Comparison of ENCODE assay signal across 10 cellular contexts in the genomic region with DNA sequence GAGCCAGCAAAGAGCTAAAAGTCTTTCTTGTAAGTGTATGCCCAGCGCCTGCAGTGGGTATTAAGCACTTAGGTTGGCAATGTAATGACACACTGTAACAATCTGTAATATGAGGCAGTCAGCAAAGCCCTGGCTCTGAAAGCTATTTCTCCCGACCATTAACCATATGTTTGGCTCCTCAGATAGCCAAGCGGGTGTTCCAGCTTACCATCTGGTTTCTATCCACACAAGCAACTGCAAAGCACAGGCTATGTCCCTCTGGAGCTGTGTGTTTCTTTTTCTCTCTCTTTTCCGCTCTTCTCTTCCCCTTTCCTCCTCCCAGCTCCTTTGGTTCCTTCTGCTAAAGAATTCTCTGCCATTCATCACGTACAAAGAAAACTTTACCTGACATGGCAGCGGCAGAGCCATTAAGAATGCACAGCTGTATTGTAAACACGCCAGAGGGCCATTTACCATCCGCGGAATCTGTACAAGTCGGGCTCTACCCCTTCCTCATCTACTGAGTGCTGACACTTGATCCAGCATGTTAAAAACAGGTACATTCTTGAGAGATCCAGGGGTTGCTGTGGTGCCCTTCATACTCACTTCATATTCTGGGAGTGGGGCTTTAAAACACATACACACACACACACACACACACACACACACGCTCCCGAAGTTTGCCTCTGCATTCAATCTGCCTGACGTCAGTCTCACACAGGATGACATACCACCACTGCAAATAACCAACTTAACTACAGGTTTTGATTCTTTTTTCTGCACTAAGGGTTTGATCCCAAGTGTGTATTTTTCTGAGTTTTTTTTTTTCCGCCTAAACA.
DNase-seq lines count a peak whose midpoint lies in the region; ATAC-seq and TF ChIP-seq lines count a peak whose summit lies in the region.
"Had no signal": no experiment of that assay in that cellular context is flagged by ENCODE, and none has a peak within 500 bp of the region (broad histone marks: within the 10 kb centered on the region; RNA-seq: fewer than 3 reads in every experiment).

No MANE protein-coding gene starts in this region.

- peak overlapping the region; percentile 86 for H3K4me2 ChIP-seq in IMR-90 (ENCODE audit: low read depth, low read length)

- H3K27ac ChIP-seq in CD4-positive, alpha-beta T cell (ENCODE audit: low read depth, low read length): peak overlapping the region; percentile 89
- H3K27ac ChIP-seq in IMR-90 (ENCODE audit: insufficient read depth, low read length): peak overlapping the region; percentile 12; the same call in 1 of the 2 replicates
- H3K27ac ChIP-seq: HL-60, neutrophil had no signal

- no peak for TF ChIP-seq POLR2A in IMR-90 (IDR thresholded peaks at IDR 0.05; ENCODE audit: low read depth, low read length)

- H3K9ac ChIP-seq in IMR-90 (ENCODE audit: low read depth, low read length): peak overlapping the region; percentile 7

- H4K5ac ChIP-seq in IMR-90 (ENCODE audit: low read depth, low read length): peak overlapping the region; percentile 50

- H3K4me3 Mint-ChIP-seq in CD4-positive, alpha-beta T cell: no peak overlapping the region
- H3K4me3 Mint-ChIP-seq in T-cell: no peak overlapping the region

- H4K91ac ChIP-seq in IMR-90 (ENCODE audit: insufficient read depth, low read depth, low read length): peak overlapping the region; percentile 52

- peak overlapping the region; percentile 49; the same call in 1 of the 2 replicates for H3K14ac ChIP-seq in IMR-90 (replicated peaks; ENCODE audit: low read depth, low read length)

- BruUV-seq in IMR-90 (replicated peaks; lab: Mats Ljungman, UMichigan): no TSS peak

- ATAC-seq in CD4-positive, alpha-beta T cell (ENCODE audit: poor library complexity): peak; percentile 63
- ATAC-seq in IMR-90 (ENCODE audit: low read depth): peak; percentile 27
- ATAC-seq in T-cell (replicated peaks in 1 of 4): peak in 3 of 4 experiments; percentile 24 to 40 (median 32)
- ATAC-seq in Right ventricle myocardium superior (ENCODE audit: poor library complexity): peak; percentile 81
- ATAC-seq in HG03280 (IDR thresholded peaks at IDR 0.05; ENCODE audit: unreplicated experiment): no peak

- no peak; the same call in 1 of the 2 replicates for TF ChIP-seq RAD21 in IMR-90 (IDR thresholded peaks at IDR 0.05; ENCODE audit: low read length)

- H2AK5ac ChIP-seq in IMR-90 (ENCODE audit: low read depth, low read length): 0 out of 2 replicates have a peak overlapping the region, but pooled peaks have one; percentile 19

- H3K23ac ChIP-seq in IMR-90 (ENCODE audit: low read depth, low read length): peak overlapping the region; percentile 73

- no peaks in the 10 kb centered on the region for H3K36me3 ChIP-seq in IMR-90 (ENCODE audit: control insufficient read depth, insufficient read depth, low read length)
- H3K36me3 ChIP-seq: neutrophil had no signal

- H3K9me3 Mint-ChIP-seq in CD4-positive, alpha-beta T cell: peaks cover 6% of the 10 kb centered on the region
- peaks cover 6 to 13% (median 8%) of the 10 kb centered on the region in 3 donors for H3K9me3 Mint-ChIP-seq in T-cell

- dilution Hi-C loops in IMR-90 (cut with HindIII; ENCODE audit: low sequenced_read_pairs, unreplicated experiment): no loop called here

- TF ChIP-seq CTCF in CD4-positive, alpha-beta T cell (IDR thresholded peaks at IDR 0.05): no peak
- no peak for TF ChIP-seq CTCF in IMR-90 (conservative IDR thresholded peaks at IDR 0.05; ENCODE audit: low read depth, low read length)

- peak in 2 of 10 experiments; percentile 16 to 54 for DNase-seq in CD4-positive, alpha-beta T cell
- DNase-seq in IMR-90 (peak; percentile 90), T-cell (peak in 27 of 34 experiments; percentile 16 to 67 (median 40)), Right ventricle myocardium superior (no peak), retina (peak; percentile 71), foreskin melanocyte (no peak), hepatic stellate cell (ENCODE audit: low spot score) (no peak)

- whole genome bisulfite sequencing in IMR-90 (ENCODE audit: extremely low coverage in 2 of 2, insufficient read length in 1 of 2), 2 experiments: 13% methylated on average over 3 of the region's 14 CpGs; no CpG with 5 or more reads in 1 of the 2 experiments

- peak overlapping the region; percentile 11; the same call in 1 of the 2 replicates for H3K4me3 ChIP-seq in IMR-90 (ENCODE audit: insufficient read depth, low read depth, low read length)

- peak overlapping the region; percentile 75 for H2AFZ ChIP-seq in IMR-90 (replicated peaks; ENCODE audit: low read length, poor library complexity)

- H2AK9ac ChIP-seq in IMR-90 (replicated peaks; ENCODE audit: low read depth, low read length, poor library complexity): peak overlapping the region; percentile 26

- H3K27me3 ChIP-seq in CD4-positive, alpha-beta T cell (ENCODE audit: control insufficient read depth, insufficient read depth, low read length): no peaks in the 10 kb centered on the region
- H3K27me3 ChIP-seq in IMR-90 (ENCODE audit: control insufficient read depth, insufficient read depth, low read length): no peaks in the 10 kb centered on the region
- H3K27me3 ChIP-seq: neutrophil had no signal

- H3K36me3 Mint-ChIP-seq in CD4-positive, alpha-beta T cell (ENCODE audit: low read depth): peaks cover 30% of the 10 kb centered on the region
- peaks cover 20% of the 10 kb centered on the region for H3K36me3 Mint-ChIP-seq in T-cell

- H4K20me1 ChIP-seq in IMR-90 (ENCODE audit: insufficient read depth, low read length): peaks cover 4% of the 10 kb centered on the region

- intact Hi-C loops in CD4-positive, alpha-beta T cell (cut with DNase I, micrococcal nuclease): loop anchor here in 1 of 2 experiments (1.0 to 5.0 kb wide), 9 partner anchors 33 to 267 kb away; a partner anchor contains a TSS
- intact Hi-C loops in IMR-90 (cut with micrococcal nuclease) (loop anchor here (1.0 to 5.0 kb wide), 4 partner anchors 77 to 174 kb away; a partner anchor contains a TSS), Right ventricle myocardium superior (cut with DNase I) (no loop called here)

- peak overlapping the region; percentile 53; the same call in 1 of the 2 replicates for H3K56ac ChIP-seq in IMR-90 (ENCODE audit: extremely low read depth, insufficient read depth, low read length)

- peaks cover 19% of the 10 kb centered on the region for H3K4me1 ChIP-seq in IMR-90 (ENCODE audit: control insufficient read depth, insufficient read depth, low read length)

- peak overlapping the region; percentile 9; the same call in 1 of the 3 replicates for H2BK15ac ChIP-seq in IMR-90 (ENCODE audit: low read depth, low read length)

- peaks cover 9% of the 10 kb centered on the region for H3K9me3 ChIP-seq in CD4-positive, alpha-beta T cell (ENCODE audit: control insufficient read depth, low read length)
- peaks cover 4% of the 10 kb centered on the region; the same call in 1 of the 2 replicates for H3K9me3 ChIP-seq in IMR-90 (ENCODE audit: control insufficient read depth, insufficient read depth, low read length)
- H3K9me3 ChIP-seq: neutrophil had no signal

- peak overlapping the region; percentile 83 for H2BK20ac ChIP-seq in IMR-90 (ENCODE audit: low read depth, low read length)

- CTCF ChIA-PET in CD4-positive, alpha-beta T cell (lab: Charles Lee): interaction anchor here (0.5 to 2.0 kb wide), 6 partner anchors 15 to 260 kb away, joined by 3 to 5 read pairs (median 4); no protein-coding TSS in a partner anchor
- CTCF ChIA-PET in IMR-90 (lab: Yijun Ruan, JAX) (interaction anchor here (2.3 kb wide), 1 partner anchor 175 kb away, joined by 7 read pairs; no protein-coding TSS in a partner anchor), T-cell (lab: Charles Lee) (interaction anchor here (0.5 to 1.9 kb wide), 5 partner anchors 19 to 279 kb away, joined by 3 to 16 read pairs (median 6); no protein-coding TSS in a partner anchor)

- peaks cover 24% of the 10 kb centered on the region for H3K4me1 Mint-ChIP-seq in CD4-positive, alpha-beta T cell (ENCODE audit: low read depth)
- peaks cover 6 to 23% (median 18%) of the 10 kb centered on the region in 3 donors for H3K4me1 Mint-ChIP-seq in T-cell

- H3K18ac ChIP-seq in IMR-90 (ENCODE audit: low read depth, low read length): peak overlapping the region; percentile 19

- peaks cover 7% of the 10 kb centered on the region for H3K9me1 ChIP-seq in IMR-90 (ENCODE audit: insufficient read depth, low read length)

- no peaks in the 10 kb centered on the region for H3K27me3 Mint-ChIP-seq in CD4-positive, alpha-beta T cell
- H3K27me3 Mint-ChIP-seq in T-cell: no peaks in the 10 kb centered on the region

- POLR2A ChIA-PET in CD4-positive, alpha-beta T cell (lab: Charles Lee): interaction anchor here (0.6 to 4.7 kb wide), 17 partner anchors 10 to 279 kb away, joined by 3 to 41 read pairs (median 6); a partner anchor contains a TSS
- POLR2A ChIA-PET in IMR-90 (lab: Charles Lee; ENCODE audit: unreplicated experiment) (no interaction called here), T-cell (lab: Charles Lee) (interaction anchor here (0.6 to 1.6 kb wide), 7 partner anchors 8 to 69 kb away, joined by 3 to 7 read pairs (median 4); no protein-coding TSS in a partner anchor)

- H4K8ac ChIP-seq in IMR-90 (ENCODE audit: low read depth in 2 of 2, low read length in 2 of 2): peak overlapping the region; percentile 4 to 22; a peak in 3 of 4 replicates

- no peak overlapping the region for H3K27ac Mint-ChIP-seq in CD4-positive, alpha-beta T cell
- H3K27ac Mint-ChIP-seq in T-cell: no peak overlapping the region

- in situ Hi-C loops in IMR-90 (cut with MboI; ENCODE audit: low sequenced_read_pairs): loop anchor here (5.0 kb wide), 1 partner anchor 63 kb away; no protein-coding TSS in a partner anchor

- H2BK5ac ChIP-seq in IMR-90 (ENCODE audit: low read depth, low read length, poor library complexity, severe bottlenecking): peak overlapping the region; percentile 88

- H3K79me1 ChIP-seq in IMR-90 (ENCODE audit: low read depth in 1 of 2, low read length in 2 of 2): no peaks in the 10 kb centered on the region

- peak overlapping the region; percentile 87 for H3K4ac ChIP-seq in IMR-90 (ENCODE audit: low read depth, low read length)

- H2BK120ac ChIP-seq in IMR-90 (ENCODE audit: low read depth, low read length): peak overlapping the region; percentile 85

TF ChIP-seq in IMR-90, 13 proteins besides CTCF, POLR2A, EP300 and RAD21 (continues in another document):
- TF ChIP-seq, protein P1, sequence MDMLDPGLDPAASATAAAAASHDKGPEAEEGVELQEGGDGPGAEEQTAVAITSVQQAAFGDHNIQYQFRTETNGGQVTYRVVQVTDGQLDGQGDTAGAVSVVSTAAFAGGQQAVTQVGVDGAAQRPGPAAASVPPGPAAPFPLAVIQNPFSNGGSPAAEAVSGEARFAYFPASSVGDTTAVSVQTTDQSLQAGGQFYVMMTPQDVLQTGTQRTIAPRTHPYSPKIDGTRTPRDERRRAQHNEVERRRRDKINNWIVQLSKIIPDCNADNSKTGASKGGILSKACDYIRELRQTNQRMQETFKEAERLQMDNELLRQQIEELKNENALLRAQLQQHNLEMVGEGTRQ (IDR thresholded peaks at IDR 0.05; ENCODE audit: low read depth, low read length): no peak
- TF ChIP-seq MAFK (IDR thresholded peaks at IDR 0.05; ENCODE audit: low read depth, low read length): no peak
- no peak for TF ChIP-seq RFX5 (IDR thresholded peaks at IDR 0.05; ENCODE audit: low read depth, low read length)
- TF ChIP-seq FOS (IDR thresholded peaks at IDR 0.05; ENCODE audit: low read depth, low read length): no peak
- no peak for TF ChIP-seq BHLHE40 (IDR thresholded peaks at IDR 0.05; ENCODE audit: low read depth, low read length)
- TF ChIP-seq RCOR1 (IDR thresholded peaks at IDR 0.05; ENCODE audit: insufficient replicate concordance, low read length): no peak

Comparison
In these comparisons a context has a peak if more than half of its experiments do, and no peak if none do; other contexts are left out.
1. DNase-seq: peak in IMR-90 (single experiment), T-cell (27 of 34) and retina (single experiment); none in Right ventricle myocardium superior (single experiment), foreskin melanocyte (single experiment) and hepatic stellate cell (single experiment).